Comparison of ENCODE assay signal across 1 cellular context in the genomic region with DNA sequence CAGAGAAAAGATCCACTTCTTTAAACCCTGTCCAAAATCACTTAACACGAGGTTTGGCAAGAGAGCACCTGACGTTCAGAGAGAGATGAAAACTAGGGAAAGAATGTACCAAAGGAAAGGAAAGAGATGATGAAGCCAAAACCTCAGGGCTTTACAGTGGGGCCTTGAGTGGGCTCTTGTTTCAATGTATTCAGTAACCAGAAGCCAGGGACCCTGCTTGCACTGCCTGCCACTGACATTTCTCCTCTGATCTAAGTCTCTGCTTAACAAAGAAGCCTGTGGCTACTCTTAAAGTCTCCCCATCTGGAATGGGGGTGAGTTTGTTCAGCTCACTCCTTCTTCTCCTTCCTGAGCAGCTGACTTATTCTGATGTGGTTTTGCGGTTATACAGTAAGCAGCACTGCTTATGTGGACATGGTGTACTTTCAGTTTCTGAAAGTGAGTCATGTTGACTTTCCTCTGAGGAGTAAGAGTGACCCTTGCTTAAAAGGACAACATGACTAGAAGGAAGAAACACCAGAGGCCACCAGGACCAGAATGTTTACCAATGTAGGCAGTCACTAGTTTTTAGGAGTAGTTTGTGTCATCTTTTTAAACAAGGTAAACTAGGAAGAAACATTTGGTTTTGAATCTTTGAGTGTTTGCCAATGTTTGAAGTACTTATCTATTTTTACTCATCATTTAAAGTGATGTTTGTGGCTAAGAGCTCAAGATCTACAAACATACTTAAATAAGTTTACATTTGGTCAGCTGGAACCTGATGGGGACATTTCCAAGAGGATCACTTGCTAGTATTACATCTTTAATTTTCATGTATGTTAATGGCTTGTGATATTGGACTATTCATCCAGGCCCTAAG.
TF ChIP-seq lines count a peak whose summit lies in the region.

No MANE protein-coding gene starts in this region.

TF ChIP-seq in K562, 482 proteins besides CTCF, POLR2A, EP300 and RAD21 (continued from another document and continues in another):
- TF ChIP-seq, protein P1, sequence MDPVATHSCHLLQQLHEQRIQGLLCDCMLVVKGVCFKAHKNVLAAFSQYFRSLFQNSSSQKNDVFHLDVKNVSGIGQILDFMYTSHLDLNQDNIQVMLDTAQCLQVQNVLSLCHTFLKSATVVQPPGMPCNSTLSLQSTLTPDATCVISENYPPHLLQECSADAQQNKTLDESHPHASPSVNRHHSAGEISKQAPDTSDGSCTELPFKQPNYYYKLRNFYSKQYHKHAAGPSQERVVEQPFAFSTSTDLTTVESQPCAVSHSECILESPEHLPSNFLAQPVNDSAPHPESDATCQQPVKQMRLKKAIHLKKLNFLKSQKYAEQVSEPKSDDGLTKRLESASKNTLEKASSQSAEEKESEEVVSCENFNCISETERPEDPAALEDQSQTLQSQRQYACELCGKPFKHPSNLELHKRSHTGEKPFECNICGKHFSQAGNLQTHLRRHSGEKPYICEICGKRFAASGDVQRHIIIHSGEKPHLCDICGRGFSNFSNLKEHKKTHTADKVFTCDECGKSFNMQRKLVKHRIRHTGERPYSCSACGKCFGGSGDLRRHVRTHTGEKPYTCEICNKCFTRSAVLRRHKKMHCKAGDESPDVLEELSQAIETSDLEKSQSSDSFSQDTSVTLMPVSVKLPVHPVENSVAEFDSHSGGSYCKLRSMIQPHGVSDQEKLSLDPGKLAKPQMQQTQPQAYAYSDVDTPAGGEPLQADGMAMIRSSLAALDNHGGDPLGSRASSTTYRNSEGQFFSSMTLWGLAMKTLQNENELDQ (CRISPR knock-in tag; IDR thresholded peaks at IDR 0.05; ENCODE audit: borderline replicate concordance): no peak
- no peak for TF ChIP-seq FOS (IDR thresholded peaks at IDR 0.05; ENCODE audit: extremely low read depth, insufficient read length)
- TF ChIP-seq ZKSCAN3 (CRISPR knock-in tag; IDR thresholded peaks at IDR 0.05): no peak
- no peak for TF ChIP-seq RBM17 (IDR thresholded peaks at IDR 0.05; ENCODE audit: borderline replicate concordance, low read depth, low read length)
- TF ChIP-seq ZNF253 (CRISPR knock-in tag; conservative IDR thresholded peaks at IDR 0.05): no peak
- peak; percentile 31; the same call in 1 of the 2 replicates for TF ChIP-seq GABPA (tag; conservative IDR thresholded peaks at IDR 0.05; ENCODE audit: low read depth)
- TF ChIP-seq, protein P2, sequence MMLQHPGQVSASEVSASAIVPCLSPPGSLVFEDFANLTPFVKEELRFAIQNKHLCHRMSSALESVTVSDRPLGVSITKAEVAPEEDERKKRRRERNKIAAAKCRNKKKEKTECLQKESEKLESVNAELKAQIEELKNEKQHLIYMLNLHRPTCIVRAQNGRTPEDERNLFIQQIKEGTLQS (IDR thresholded peaks at IDR 0.05): peak; percentile 82
- TF ChIP-seq, protein P2 (CRISPR knock-in tag; conservative IDR thresholded peaks at IDR 0.05): no peak; the same call in 1 of the 2 replicates
- no peak for TF ChIP-seq TAF1 (IDR thresholded peaks at IDR 0.05; ENCODE audit: control insufficient read depth, extremely low read depth, insufficient read depth, low read length, severe bottlenecking)
- TF ChIP-seq SRSF1 (IDR thresholded peaks at IDR 0.05; ENCODE audit: low read depth, low read length): no peak
- TF ChIP-seq ZNF696 (CRISPR knock-in tag; conservative IDR thresholded peaks at IDR 0.05): no peak
- TF ChIP-seq, protein P3, sequence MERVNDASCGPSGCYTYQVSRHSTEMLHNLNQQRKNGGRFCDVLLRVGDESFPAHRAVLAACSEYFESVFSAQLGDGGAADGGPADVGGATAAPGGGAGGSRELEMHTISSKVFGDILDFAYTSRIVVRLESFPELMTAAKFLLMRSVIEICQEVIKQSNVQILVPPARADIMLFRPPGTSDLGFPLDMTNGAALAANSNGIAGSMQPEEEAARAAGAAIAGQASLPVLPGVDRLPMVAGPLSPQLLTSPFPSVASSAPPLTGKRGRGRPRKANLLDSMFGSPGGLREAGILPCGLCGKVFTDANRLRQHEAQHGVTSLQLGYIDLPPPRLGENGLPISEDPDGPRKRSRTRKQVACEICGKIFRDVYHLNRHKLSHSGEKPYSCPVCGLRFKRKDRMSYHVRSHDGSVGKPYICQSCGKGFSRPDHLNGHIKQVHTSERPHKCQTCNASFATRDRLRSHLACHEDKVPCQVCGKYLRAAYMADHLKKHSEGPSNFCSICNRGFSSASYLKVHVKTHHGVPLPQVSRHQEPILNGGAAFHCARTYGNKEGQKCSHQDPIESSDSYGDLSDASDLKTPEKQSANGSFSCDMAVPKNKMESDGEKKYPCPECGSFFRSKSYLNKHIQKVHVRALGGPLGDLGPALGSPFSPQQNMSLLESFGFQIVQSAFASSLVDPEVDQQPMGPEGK (CRISPR knock-in tag; IDR thresholded peaks at IDR 0.05; ENCODE audit: borderline replicate concordance): no peak
- TF ChIP-seq BCL6 (CRISPR knock-in tag; IDR thresholded peaks at IDR 0.05): no peak
- no peak; the same call in 1 of the 2 replicates for TF ChIP-seq GATA2 (CRISPR knock-in tag; IDR thresholded peaks at IDR 0.05)
- 0 out of 2 replicates have a peak, but pooled peaks have one; percentile 48 for TF ChIP-seq NR2F6 (CRISPR knock-in tag; IDR thresholded peaks at IDR 0.05)
- TF ChIP-seq JUNB (CRISPR knock-in tag; conservative IDR thresholded peaks at IDR 0.05): 0 out of 2 replicates have a peak, but pooled peaks have one; percentile 21
- TF ChIP-seq ZNF143 (CRISPR knock-in tag; IDR thresholded peaks at IDR 0.05): no peak
- no peak for TF ChIP-seq SAP30 (IDR thresholded peaks at IDR 0.05; ENCODE audit: borderline replicate concordance, insufficient read depth, low read depth, low read length, poor library complexity, severe bottlenecking)
- TF ChIP-seq, protein P4, sequence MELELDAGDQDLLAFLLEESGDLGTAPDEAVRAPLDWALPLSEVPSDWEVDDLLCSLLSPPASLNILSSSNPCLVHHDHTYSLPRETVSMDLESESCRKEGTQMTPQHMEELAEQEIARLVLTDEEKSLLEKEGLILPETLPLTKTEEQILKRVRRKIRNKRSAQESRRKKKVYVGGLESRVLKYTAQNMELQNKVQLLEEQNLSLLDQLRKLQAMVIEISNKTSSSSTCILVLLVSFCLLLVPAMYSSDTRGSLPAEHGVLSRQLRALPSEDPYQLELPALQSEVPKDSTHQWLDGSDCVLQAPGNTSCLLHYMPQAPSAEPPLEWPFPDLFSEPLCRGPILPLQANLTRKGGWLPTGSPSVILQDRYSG (tag; conservative IDR thresholded peaks at IDR 0.05; ENCODE audit: low read depth): peak; percentile 66; the same call in 1 of the 2 replicates
- TF ChIP-seq TSC22D4 (tag; IDR thresholded peaks at IDR 0.05): no peak
- TF ChIP-seq HDAC8 (tag; IDR thresholded peaks at IDR 0.05): no peak
- no peak for TF ChIP-seq ZNF134 (CRISPR knock-in tag; conservative IDR thresholded peaks at IDR 0.05)
- TF ChIP-seq ZNF347 (CRISPR knock-in tag; IDR thresholded peaks at IDR 0.05; ENCODE audit: low read depth): no peak
- TF ChIP-seq ZNF146 (CRISPR knock-in tag; IDR thresholded peaks at IDR 0.05; ENCODE audit: unreplicated experiment): no peak
- TF ChIP-seq CC2D1A (IDR thresholded peaks at IDR 0.05): no peak
- TF ChIP-seq TFAM (CRISPR knock-in tag; conservative IDR thresholded peaks at IDR 0.05): no peak
- no peak for TF ChIP-seq CSDE1 (IDR thresholded peaks at IDR 0.05)
- no peak for TF ChIP-seq SAFB2 (IDR thresholded peaks at IDR 0.05; ENCODE audit: borderline replicate concordance, low read depth, low read length, severe bottlenecking)
- TF ChIP-seq CCNT2 (IDR thresholded peaks at IDR 0.05; ENCODE audit: borderline replicate concordance, extremely low read depth, insufficient read length, low read depth, low read length): no peak
- no peak for TF ChIP-seq ERF (CRISPR knock-in tag; IDR thresholded peaks at IDR 0.05)
- no peak for TF ChIP-seq FOXM1 (IDR thresholded peaks at IDR 0.05; ENCODE audit: low read depth)
- no peak for TF ChIP-seq FOXM1 (CRISPR knock-in tag; IDR thresholded peaks at IDR 0.05; ENCODE audit: low read depth)
- no peak for TF ChIP-seq PHB2 (IDR thresholded peaks at IDR 0.05; ENCODE audit: low read depth)
- TF ChIP-seq NFYB (IDR thresholded peaks at IDR 0.05; ENCODE audit: extremely low read depth, insufficient read length): no peak
- no peak for TF ChIP-seq CHD1 (IDR thresholded peaks at IDR 0.05; ENCODE audit: low read length)
- TF ChIP-seq MAZ (CRISPR knock-in tag; conservative IDR thresholded peaks at IDR 0.05 in 1 of 2, IDR thresholded peaks at IDR 0.05 in 1 of 2): peak; percentile 53 to 59; a peak in 3 of 4 replicates
- TF ChIP-seq MEF2A (IDR thresholded peaks at IDR 0.05; ENCODE audit: control insufficient read depth, low read depth, low read length): no peak
- TF ChIP-seq PHB (CRISPR knock-in tag; IDR thresholded peaks at IDR 0.05): no peak
- TF ChIP-seq ZNF197 (CRISPR knock-in tag; IDR thresholded peaks at IDR 0.05; ENCODE audit: low read depth): no peak
- no peak for TF ChIP-seq HMG20A (CRISPR knock-in tag; conservative IDR thresholded peaks at IDR 0.05)
- no peak for TF ChIP-seq KLF10 (CRISPR knock-in tag; IDR thresholded peaks at IDR 0.05)
- peak; percentile 88 for TF ChIP-seq TCF3 (CRISPR knock-in tag; IDR thresholded peaks at IDR 0.05)
- TF ChIP-seq YY1 (IDR thresholded peaks at IDR 0.05; ENCODE audit: borderline replicate concordance in 1 of 3, control insufficient read depth in 1 of 3, extremely low read depth in 1 of 3, insufficient read depth in 3 of 3, insufficient read length in 1 of 3, insufficient replicate concordance in 2 of 3, low read depth in 1 of 3, low read length in 2 of 3): no peak
- no peak for TF ChIP-seq HMGN3 (IDR thresholded peaks at IDR 0.05; ENCODE audit: borderline replicate concordance, extremely low read depth, insufficient read length, low read depth, low read length)
- TF ChIP-seq GTF2A2 (tag; IDR thresholded peaks at IDR 0.05): no peak
- TF ChIP-seq TCF7L2 (IDR thresholded peaks at IDR 0.05; ENCODE audit: low read depth, low read length): no peak
- TF ChIP-seq NR3C1 (CRISPR knock-in tag; IDR thresholded peaks at IDR 0.05): no peak
- no peak for TF ChIP-seq ELF2 (CRISPR knock-in tag; IDR thresholded peaks at IDR 0.05)
- TF ChIP-seq RFX1 (IDR thresholded peaks at IDR 0.05): no peak
- TF ChIP-seq STAT5A (IDR thresholded peaks at IDR 0.05; ENCODE audit: borderline replicate concordance, low read length): peak; percentile 24; the same call in 1 of the 2 replicates
- no peak for TF ChIP-seq ZEB2 (IDR thresholded peaks at IDR 0.05)
- TF ChIP-seq, protein P5, sequence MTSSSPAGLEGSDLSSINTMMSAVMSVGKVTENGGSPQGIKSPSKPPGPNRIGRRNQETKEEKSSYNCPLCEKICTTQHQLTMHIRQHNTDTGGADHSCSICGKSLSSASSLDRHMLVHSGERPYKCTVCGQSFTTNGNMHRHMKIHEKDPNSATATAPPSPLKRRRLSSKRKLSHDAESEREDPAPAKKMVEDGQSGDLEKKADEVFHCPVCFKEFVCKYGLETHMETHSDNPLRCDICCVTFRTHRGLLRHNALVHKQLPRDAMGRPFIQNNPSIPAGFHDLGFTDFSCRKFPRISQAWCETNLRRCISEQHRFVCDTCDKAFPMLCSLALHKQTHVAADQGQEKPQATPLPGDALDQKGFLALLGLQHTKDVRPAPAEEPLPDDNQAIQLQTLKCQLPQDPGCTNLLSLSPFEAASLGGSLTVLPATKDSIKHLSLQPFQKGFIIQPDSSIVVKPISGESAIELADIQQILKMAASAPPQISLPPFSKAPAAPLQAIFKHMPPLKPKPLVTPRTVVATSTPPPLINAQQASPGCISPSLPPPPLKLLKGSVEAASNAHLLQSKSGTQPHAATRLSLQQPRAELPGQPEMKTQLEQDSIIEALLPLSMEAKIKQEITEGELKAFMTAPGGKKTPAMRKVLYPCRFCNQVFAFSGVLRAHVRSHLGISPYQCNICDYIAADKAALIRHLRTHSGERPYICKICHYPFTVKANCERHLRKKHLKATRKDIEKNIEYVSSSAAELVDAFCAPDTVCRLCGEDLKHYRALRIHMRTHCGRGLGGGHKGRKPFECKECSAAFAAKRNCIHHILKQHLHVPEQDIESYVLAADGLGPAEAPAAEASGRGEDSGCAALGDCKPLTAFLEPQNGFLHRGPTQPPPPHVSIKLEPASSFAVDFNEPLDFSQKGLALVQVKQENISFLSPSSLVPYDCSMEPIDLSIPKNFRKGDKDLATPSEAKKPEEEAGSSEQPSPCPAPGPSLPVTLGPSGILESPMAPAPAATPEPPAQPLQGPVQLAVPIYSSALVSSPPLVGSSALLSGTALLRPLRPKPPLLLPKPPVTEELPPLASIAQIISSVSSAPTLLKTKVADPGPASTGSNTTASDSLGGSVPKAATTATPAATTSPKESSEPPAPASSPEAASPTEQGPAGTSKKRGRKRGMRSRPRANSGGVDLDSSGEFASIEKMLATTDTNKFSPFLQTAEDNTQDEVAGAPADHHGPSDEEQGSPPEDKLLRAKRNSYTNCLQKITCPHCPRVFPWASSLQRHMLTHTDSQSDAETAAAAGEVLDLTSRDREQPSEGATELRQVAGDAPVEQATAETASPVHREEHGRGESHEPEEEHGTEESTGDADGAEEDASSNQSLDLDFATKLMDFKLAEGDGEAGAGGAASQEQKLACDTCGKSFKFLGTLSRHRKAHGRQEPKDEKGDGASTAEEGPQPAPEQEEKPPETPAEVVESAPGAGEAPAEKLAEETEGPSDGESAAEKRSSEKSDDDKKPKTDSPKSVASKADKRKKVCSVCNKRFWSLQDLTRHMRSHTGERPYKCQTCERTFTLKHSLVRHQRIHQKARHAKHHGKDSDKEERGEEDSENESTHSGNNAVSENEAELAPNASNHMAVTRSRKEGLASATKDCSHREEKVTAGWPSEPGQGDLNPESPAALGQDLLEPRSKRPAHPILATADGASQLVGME (CRISPR knock-in tag; IDR thresholded peaks at IDR 0.05): no peak
- no peak for TF ChIP-seq XRCC3 (IDR thresholded peaks at IDR 0.05)
- no peak for TF ChIP-seq SIN3A (IDR thresholded peaks at IDR 0.05; ENCODE audit: borderline replicate concordance in 2 of 2, control insufficient read depth in 1 of 2, low read depth in 2 of 2, low read length in 2 of 2)
- TF ChIP-seq SIN3B (IDR thresholded peaks at IDR 0.05; ENCODE audit: low read depth): no peak
- TF ChIP-seq, protein P6, sequence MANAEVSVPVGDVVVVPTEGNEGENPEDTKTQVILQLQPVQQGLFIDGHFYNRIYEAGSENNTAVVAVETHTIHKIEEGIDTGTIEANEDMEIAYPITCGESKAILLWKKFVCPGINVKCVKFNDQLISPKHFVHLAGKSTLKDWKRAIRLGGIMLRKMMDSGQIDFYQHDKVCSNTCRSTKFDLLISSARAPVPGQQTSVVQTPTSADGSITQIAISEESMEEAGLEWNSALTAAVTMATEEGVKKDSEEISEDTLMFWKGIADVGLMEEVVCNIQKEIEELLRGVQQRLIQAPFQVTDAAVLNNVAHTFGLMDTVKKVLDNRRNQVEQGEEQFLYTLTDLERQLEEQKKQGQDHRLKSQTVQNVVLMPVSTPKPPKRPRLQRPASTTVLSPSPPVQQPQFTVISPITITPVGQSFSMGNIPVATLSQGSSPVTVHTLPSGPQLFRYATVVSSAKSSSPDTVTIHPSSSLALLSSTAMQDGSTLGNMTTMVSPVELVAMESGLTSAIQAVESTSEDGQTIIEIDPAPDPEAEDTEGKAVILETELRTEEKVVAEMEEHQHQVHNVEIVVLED (CRISPR knock-in tag; IDR thresholded peaks at IDR 0.05): no peak
- peak in 1 of 2 experiments; percentile 21; a peak in 1 of 3 replicates for TF ChIP-seq CBX3 (IDR thresholded peaks at IDR 0.05; ENCODE audit: borderline replicate concordance in 1 of 2, low read length in 2 of 2)
- no peak for TF ChIP-seq SRF (CRISPR knock-in tag; IDR thresholded peaks at IDR 0.05)
- peak; percentile 54; the same call in 1 of the 2 replicates for TF ChIP-seq LCOR (CRISPR knock-in tag; IDR thresholded peaks at IDR 0.05)
- no peak for TF ChIP-seq TARDBP (IDR thresholded peaks at IDR 0.05)
